In the genomic region with DNA sequence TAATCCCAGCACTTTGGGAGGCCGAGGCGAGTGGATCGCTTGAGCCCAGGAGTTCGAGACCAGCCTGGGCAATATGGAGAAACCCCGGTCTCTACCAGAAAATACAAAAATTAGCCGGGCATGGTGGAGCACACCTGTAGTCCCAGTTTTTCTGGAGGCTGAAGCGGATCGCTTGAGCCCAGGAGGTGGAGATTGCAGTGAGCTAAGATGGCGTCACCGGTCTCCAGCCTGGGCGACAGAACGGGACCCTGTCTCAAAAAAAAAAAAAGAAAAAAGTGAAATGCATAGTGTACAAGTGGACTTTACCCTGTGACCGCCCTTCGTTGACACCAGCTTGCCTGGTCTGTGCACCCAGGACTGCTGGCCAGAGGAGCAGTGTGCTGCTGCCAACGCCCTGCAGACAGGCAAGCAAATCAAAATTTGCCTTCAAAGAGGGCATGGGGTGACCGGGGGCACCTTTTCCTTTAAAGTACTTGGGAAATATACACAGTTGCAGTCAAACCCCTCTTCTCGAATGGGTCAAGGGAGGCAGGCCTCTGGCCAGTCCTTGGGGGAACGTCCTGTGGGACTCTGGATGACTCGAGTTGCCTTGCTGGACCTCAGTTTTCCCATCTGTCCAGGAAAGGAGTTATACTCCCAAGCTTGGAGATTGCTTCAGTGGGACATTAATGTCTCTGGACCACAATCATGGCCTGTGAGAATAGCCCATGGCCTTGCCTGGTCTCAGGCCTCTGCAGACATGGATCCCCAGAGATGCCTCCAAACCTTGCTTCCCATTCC, we compare ENCODE assay signal across 1 cellular context.
TF ChIP-seq lines count a peak whose summit lies in the region.

No MANE protein-coding gene starts in this region.

TF ChIP-seq in HepG2, 621 proteins besides CTCF, POLR2A, EP300 and RAD21 (continued from another document and continues in another):
- TF ChIP-seq, protein P1, sequence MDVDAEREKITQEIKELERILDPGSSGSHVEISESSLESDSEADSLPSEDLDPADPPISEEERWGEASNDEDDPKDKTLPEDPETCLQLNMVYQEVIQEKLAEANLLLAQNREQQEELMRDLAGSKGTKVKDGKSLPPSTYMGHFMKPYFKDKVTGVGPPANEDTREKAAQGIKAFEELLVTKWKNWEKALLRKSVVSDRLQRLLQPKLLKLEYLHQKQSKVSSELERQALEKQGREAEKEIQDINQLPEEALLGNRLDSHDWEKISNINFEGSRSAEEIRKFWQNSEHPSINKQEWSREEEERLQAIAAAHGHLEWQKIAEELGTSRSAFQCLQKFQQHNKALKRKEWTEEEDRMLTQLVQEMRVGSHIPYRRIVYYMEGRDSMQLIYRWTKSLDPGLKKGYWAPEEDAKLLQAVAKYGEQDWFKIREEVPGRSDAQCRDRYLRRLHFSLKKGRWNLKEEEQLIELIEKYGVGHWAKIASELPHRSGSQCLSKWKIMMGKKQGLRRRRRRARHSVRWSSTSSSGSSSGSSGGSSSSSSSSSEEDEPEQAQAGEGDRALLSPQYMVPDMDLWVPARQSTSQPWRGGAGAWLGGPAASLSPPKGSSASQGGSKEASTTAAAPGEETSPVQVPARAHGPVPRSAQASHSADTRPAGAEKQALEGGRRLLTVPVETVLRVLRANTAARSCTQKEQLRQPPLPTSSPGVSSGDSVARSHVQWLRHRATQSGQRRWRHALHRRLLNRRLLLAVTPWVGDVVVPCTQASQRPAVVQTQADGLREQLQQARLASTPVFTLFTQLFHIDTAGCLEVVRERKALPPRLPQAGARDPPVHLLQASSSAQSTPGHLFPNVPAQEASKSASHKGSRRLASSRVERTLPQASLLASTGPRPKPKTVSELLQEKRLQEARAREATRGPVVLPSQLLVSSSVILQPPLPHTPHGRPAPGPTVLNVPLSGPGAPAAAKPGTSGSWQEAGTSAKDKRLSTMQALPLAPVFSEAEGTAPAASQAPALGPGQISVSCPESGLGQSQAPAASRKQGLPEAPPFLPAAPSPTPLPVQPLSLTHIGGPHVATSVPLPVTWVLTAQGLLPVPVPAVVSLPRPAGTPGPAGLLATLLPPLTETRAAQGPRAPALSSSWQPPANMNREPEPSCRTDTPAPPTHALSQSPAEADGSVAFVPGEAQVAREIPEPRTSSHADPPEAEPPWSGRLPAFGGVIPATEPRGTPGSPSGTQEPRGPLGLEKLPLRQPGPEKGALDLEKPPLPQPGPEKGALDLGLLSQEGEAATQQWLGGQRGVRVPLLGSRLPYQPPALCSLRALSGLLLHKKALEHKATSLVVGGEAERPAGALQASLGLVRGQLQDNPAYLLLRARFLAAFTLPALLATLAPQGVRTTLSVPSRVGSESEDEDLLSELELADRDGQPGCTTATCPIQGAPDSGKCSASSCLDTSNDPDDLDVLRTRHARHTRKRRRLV (CRISPR knock-in tag; IDR thresholded peaks at IDR 0.05) = no peak
- TF ChIP-seq SMAD3 (CRISPR knock-in tag; IDR thresholded peaks at IDR 0.05) (peak; percentile 34; the same call in 1 of the 2 replicates), SP4 (CRISPR knock-in tag; IDR thresholded peaks at IDR 0.05) (no peak), THRA (CRISPR knock-in tag; IDR thresholded peaks at IDR 0.05; ENCODE audit: borderline replicate concordance) (no peak), ZNF329 (CRISPR knock-in tag; IDR thresholded peaks at IDR 0.05; ENCODE audit: low read depth) (no peak), ZNF670 (CRISPR knock-in tag; IDR thresholded peaks at IDR 0.05; ENCODE audit: borderline replicate concordance) (no peak), ZNF737 (CRISPR knock-in tag; IDR thresholded peaks at IDR 0.05; ENCODE audit: borderline replicate concordance) (no peak), SALL2 (CRISPR knock-in tag; IDR thresholded peaks at IDR 0.05) (0 out of 2 replicates have a peak, but pooled peaks have one; percentile 28), ZNF460 (CRISPR knock-in tag; IDR thresholded peaks at IDR 0.05; ENCODE audit: borderline replicate concordance) (peak; percentile 52; the same call in 1 of the 2 replicates), SOX13 (IDR thresholded peaks at IDR 0.05) (no peak), SOX13 (CRISPR knock-in tag; conservative IDR thresholded peaks at IDR 0.05 in 1 of 2, IDR thresholded peaks at IDR 0.05 in 1 of 2) (peak in 1 of 2 experiments; percentile 21; a peak in 1 of 4 replicates), ZNF367 (CRISPR knock-in tag; IDR thresholded peaks at IDR 0.05; ENCODE audit: borderline replicate concordance) (no peak), ZNF317 (CRISPR knock-in tag; IDR thresholded peaks at IDR 0.05) (no peak), NR2C2 (CRISPR knock-in tag; IDR thresholded peaks at IDR 0.05; ENCODE audit: borderline replicate concordance) (peak; percentile 43; the same call in 1 of the 2 replicates), ZNF746 (CRISPR knock-in tag; IDR thresholded peaks at IDR 0.05) (0 out of 2 replicates have a peak, but pooled peaks have one; percentile 14), JUNB (CRISPR knock-in tag; IDR thresholded peaks at IDR 0.05; ENCODE audit: borderline replicate concordance) (no peak), ZNF510 (CRISPR knock-in tag; IDR thresholded peaks at IDR 0.05; ENCODE audit: low read depth) (no peak), ZNF879 (CRISPR knock-in tag; IDR thresholded peaks at IDR 0.05) (no peak), THAP7 (CRISPR knock-in tag; IDR thresholded peaks at IDR 0.05) (no peak), ZNF792 (CRISPR knock-in tag; IDR thresholded peaks at IDR 0.05) (no peak), ZNF629 (CRISPR knock-in tag; conservative IDR thresholded peaks at IDR 0.05) (peak; percentile 75), FOXO4 (CRISPR knock-in tag; conservative IDR thresholded peaks at IDR 0.05) (no peak), ZNF75D (CRISPR knock-in tag; IDR thresholded peaks at IDR 0.05; ENCODE audit: borderline replicate concordance) (no peak), ZNF556 (CRISPR knock-in tag; IDR thresholded peaks at IDR 0.05; ENCODE audit: borderline replicate concordance) (no peak), IKZF1 (IDR thresholded peaks at IDR 0.05) (no peak), SMAD9 (CRISPR knock-in tag; IDR thresholded peaks at IDR 0.05) (no peak), NCOA2 (CRISPR knock-in tag; IDR thresholded peaks at IDR 0.05) (no peak), TBX3 (IDR thresholded peaks at IDR 0.05; ENCODE audit: borderline replicate concordance) (peak; percentile 31; the same call in 1 of the 2 replicates), TARDBP (CRISPR knock-in tag; IDR thresholded peaks at IDR 0.05) (peak; percentile 58), ZNF24 (IDR thresholded peaks at IDR 0.05) (no peak), SRF (IDR thresholded peaks at IDR 0.05; ENCODE audit: low read depth, low read length) (no peak)
- TF ChIP-seq, protein P2, sequence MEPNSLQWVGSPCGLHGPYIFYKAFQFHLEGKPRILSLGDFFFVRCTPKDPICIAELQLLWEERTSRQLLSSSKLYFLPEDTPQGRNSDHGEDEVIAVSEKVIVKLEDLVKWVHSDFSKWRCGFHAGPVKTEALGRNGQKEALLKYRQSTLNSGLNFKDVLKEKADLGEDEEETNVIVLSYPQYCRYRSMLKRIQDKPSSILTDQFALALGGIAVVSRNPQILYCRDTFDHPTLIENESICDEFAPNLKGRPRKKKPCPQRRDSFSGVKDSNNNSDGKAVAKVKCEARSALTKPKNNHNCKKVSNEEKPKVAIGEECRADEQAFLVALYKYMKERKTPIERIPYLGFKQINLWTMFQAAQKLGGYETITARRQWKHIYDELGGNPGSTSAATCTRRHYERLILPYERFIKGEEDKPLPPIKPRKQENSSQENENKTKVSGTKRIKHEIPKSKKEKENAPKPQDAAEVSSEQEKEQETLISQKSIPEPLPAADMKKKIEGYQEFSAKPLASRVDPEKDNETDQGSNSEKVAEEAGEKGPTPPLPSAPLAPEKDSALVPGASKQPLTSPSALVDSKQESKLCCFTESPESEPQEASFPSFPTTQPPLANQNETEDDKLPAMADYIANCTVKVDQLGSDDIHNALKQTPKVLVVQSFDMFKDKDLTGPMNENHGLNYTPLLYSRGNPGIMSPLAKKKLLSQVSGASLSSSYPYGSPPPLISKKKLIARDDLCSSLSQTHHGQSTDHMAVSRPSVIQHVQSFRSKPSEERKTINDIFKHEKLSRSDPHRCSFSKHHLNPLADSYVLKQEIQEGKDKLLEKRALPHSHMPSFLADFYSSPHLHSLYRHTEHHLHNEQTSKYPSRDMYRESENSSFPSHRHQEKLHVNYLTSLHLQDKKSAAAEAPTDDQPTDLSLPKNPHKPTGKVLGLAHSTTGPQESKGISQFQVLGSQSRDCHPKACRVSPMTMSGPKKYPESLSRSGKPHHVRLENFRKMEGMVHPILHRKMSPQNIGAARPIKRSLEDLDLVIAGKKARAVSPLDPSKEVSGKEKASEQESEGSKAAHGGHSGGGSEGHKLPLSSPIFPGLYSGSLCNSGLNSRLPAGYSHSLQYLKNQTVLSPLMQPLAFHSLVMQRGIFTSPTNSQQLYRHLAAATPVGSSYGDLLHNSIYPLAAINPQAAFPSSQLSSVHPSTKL (CRISPR knock-in tag; IDR thresholded peaks at IDR 0.05) = peak; percentile 44
- TF ChIP-seq, protein P3, sequence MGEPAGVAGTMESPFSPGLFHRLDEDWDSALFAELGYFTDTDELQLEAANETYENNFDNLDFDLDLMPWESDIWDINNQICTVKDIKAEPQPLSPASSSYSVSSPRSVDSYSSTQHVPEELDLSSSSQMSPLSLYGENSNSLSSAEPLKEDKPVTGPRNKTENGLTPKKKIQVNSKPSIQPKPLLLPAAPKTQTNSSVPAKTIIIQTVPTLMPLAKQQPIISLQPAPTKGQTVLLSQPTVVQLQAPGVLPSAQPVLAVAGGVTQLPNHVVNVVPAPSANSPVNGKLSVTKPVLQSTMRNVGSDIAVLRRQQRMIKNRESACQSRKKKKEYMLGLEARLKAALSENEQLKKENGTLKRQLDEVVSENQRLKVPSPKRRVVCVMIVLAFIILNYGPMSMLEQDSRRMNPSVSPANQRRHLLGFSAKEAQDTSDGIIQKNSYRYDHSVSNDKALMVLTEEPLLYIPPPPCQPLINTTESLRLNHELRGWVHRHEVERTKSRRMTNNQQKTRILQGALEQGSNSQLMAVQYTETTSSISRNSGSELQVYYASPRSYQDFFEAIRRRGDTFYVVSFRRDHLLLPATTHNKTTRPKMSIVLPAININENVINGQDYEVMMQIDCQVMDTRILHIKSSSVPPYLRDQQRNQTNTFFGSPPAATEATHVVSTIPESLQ (CRISPR knock-in tag; conservative IDR thresholded peaks at IDR 0.05) = no peak; the same call in 1 of the 2 replicates
- TF ChIP-seq, protein P4, sequence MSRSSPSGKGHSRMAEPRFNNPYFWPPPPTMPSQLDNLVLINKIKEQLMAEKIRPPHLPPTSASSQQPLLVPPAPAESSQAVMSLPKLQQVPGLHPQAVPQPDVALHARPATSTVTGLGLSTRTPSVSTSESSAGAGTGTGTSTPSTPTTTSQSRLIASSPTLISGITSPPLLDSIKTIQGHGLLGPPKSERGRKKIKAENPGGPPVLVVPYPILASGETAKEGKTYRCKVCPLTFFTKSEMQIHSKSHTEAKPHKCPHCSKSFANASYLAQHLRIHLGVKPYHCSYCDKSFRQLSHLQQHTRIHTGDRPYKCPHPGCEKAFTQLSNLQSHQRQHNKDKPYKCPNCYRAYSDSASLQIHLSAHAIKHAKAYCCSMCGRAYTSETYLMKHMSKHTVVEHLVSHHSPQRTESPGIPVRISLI (CRISPR knock-in tag; IDR thresholded peaks at IDR 0.05; ENCODE audit: borderline replicate concordance) = peak; percentile 98
- TF ChIP-seq, protein P5, sequence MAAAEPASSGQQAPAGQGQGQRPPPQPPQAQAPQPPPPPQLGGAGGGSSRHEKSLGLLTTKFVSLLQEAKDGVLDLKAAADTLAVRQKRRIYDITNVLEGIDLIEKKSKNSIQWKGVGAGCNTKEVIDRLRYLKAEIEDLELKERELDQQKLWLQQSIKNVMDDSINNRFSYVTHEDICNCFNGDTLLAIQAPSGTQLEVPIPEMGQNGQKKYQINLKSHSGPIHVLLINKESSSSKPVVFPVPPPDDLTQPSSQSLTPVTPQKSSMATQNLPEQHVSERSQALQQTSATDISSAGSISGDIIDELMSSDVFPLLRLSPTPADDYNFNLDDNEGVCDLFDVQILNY (CRISPR knock-in tag; conservative IDR thresholded peaks at IDR 0.05) = no peak
- TF ChIP-seq, protein P6, sequence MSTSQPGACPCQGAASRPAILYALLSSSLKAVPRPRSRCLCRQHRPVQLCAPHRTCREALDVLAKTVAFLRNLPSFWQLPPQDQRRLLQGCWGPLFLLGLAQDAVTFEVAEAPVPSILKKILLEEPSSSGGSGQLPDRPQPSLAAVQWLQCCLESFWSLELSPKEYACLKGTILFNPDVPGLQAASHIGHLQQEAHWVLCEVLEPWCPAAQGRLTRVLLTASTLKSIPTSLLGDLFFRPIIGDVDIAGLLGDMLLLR (CRISPR knock-in tag; IDR thresholded peaks at IDR 0.05) = no peak
- TF ChIP-seq, protein P7, sequence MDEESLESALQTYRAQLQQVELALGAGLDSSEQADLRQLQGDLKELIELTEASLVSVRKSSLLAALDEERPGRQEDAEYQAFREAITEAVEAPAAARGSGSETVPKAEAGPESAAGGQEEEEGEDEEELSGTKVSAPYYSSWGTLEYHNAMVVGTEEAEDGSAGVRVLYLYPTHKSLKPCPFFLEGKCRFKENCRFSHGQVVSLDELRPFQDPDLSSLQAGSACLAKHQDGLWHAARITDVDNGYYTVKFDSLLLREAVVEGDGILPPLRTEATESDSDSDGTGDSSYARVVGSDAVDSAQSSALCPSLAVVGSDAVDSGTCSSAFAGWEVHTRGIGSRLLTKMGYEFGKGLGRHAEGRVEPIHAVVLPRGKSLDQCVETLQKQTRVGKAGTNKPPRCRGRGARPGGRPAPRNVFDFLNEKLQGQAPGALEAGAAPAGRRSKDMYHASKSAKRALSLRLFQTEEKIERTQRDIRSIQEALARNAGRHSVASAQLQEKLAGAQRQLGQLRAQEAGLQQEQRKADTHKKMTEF (CRISPR knock-in tag; IDR thresholded peaks at IDR 0.05) = 0 out of 2 replicates have a peak, but pooled peaks have one; percentile 25
- TF ChIP-seq, protein P8, sequence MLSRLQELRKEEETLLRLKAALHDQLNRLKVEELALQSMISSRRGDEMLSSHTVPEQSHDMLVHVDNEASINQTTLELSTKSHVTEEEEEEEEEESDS (CRISPR knock-in tag; IDR thresholded peaks at IDR 0.05; ENCODE audit: borderline replicate concordance) = no peak
